2 cellular contexts compared by ENCODE assay signal in genomic region chr19:40342644-40343311, GRCh38.
TF ChIP-seq lines count a peak whose summit lies in the region.

No MANE protein-coding gene starts in this region.

TF ChIP-seq in IMR-90, 13 proteins besides CTCF, POLR2A, EP300 and RAD21:
- TF ChIP-seq FOS (IDR thresholded peaks at IDR 0.05; ENCODE audit: low read depth, low read length) (no peak), CEBPB (IDR thresholded peaks at IDR 0.05; ENCODE audit: low read depth, low read length) (no peak), CHD1 (IDR thresholded peaks at IDR 0.05; ENCODE audit: low read depth, low read length) (no peak), SMC3 (IDR thresholded peaks at IDR 0.05; ENCODE audit: low read depth, low read length) (no peak), RFX5 (IDR thresholded peaks at IDR 0.05; ENCODE audit: low read depth, low read length) (no peak), RCOR1 (IDR thresholded peaks at IDR 0.05; ENCODE audit: insufficient replicate concordance, low read length) (no peak), BHLHE40 (IDR thresholded peaks at IDR 0.05; ENCODE audit: low read depth, low read length) (no peak), MAZ (IDR thresholded peaks at IDR 0.05; ENCODE audit: borderline replicate concordance, low read depth, low read length) (no peak), ELK1 (IDR thresholded peaks at IDR 0.05; ENCODE audit: borderline replicate concordance, low read depth, low read length) (no peak), MAFK (IDR thresholded peaks at IDR 0.05; ENCODE audit: low read depth, low read length) (no peak), USF2 (IDR thresholded peaks at IDR 0.05; ENCODE audit: low read depth, low read length) (no peak), NFE2L2 (IDR thresholded peaks at IDR 0.05; ENCODE audit: low read depth, low read length) (no peak), MXI1 (IDR thresholded peaks at IDR 0.05; ENCODE audit: borderline replicate concordance, low read depth, low read length) (no peak)

TF ChIP-seq in K562, 482 proteins besides CTCF, POLR2A, EP300 and RAD21:
- TF ChIP-seq MAZ (CRISPR knock-in tag; conservative IDR thresholded peaks at IDR 0.05 in 1 of 2, IDR thresholded peaks at IDR 0.05 in 1 of 2) (no peak), ZNF347 (CRISPR knock-in tag; IDR thresholded peaks at IDR 0.05; ENCODE audit: low read depth) (no peak), PCBP2 (IDR thresholded peaks at IDR 0.05; ENCODE audit: low read depth, low read length, poor library complexity, severe bottlenecking) (no peak), MCM3 (IDR thresholded peaks at IDR 0.05) (no peak), SNAPC5 (CRISPR knock-in tag; IDR thresholded peaks at IDR 0.05) (no peak)
